In genomic region chr15:89646416-89647141, GRCh38 we compare ENCODE assay signal across 13 cellular contexts. TPM values are rescaled to one million over a fixed set of nuclear protein-coding genes. Genes with fewer than 3 reads are reported as not detected.
"Had no signal": no experiment of that assay in that cellular context is flagged by ENCODE, and none has a peak within 500 bp of the region (broad histone marks: within the 10 kb centered on the region; RNA-seq: fewer than 3 reads in every experiment).

No MANE protein-coding gene starts in this region.

- H3K4me3 ChIP-seq: breast epithelium, ovary, SJCRH30 had no signal

- H3K27me3 Mint-ChIP-seq: activated CD4-positive, alpha-beta T cell treated with anti-CD3 and anti-CD28 coated beads, Interleukin-2, amount 10 ng/mL, durations not matched to agents 24 days and 14 days; activated naive CD8-positive, alpha-beta T cell; type B pancreatic cell had no signal

- H3K4me1 Mint-ChIP-seq: activated CD4-positive, alpha-beta T cell treated with anti-CD3 and anti-CD28 coated beads, Interleukin-2, amount 10 ng/mL, durations not matched to agents 24 days and 14 days; nephron had no signal

- H3K27ac Mint-ChIP-seq: activated CD4-positive, alpha-beta T cell treated with anti-CD3 and anti-CD28 coated beads, Interleukin-2, amount 10 ng/mL, durations not matched to agents 24 days and 14 days; activated naive CD8-positive, alpha-beta T cell; activated T-helper 2 cell treated with anti-CD3 and anti-CD28 coated beads, Interferon-gamma antibody, Interleukin-2, Interleukin-4, amounts not matched to agents 10 μg/mL and 5 μg/mL and 100 μg/mL, durations not matched to agents 14 hours and 24 hours and 36 hours; memory B cell; nephron; type B pancreatic cell; WTC11 had no signal

- H3K27me3 ChIP-seq: breast epithelium, ovary, SJCRH30 had no signal

- H3K27ac ChIP-seq: breast epithelium, ovary, SJCRH30 had no signal

- H3K4me3 Mint-ChIP-seq: activated CD4-positive, alpha-beta T cell treated with anti-CD3 and anti-CD28 coated beads, Interleukin-2, amount 10 ng/mL, durations not matched to agents 24 days and 14 days; activated naive CD8-positive, alpha-beta T cell; memory B cell; nephron; type B pancreatic cell had no signal

- H3K4me1 ChIP-seq: breast epithelium, SJCRH30 had no signal

- FAIRE-seq: endometrium had no signal

- H3K36me3 ChIP-seq: breast epithelium, ovary had no signal

- DNase-seq: SJCRH30 had no signal

- H3K36me3 Mint-ChIP-seq: activated naive CD8-positive, alpha-beta T cell; memory B cell had no signal

- H3K9me3 Mint-ChIP-seq: activated CD4-positive, alpha-beta T cell treated with anti-CD3 and anti-CD28 coated beads, Interleukin-2, amount 10 ng/mL, durations not matched to agents 24 days and 14 days; activated T-helper 2 cell treated with anti-CD3 and anti-CD28 coated beads, Interferon-gamma antibody, Interleukin-2, Interleukin-4, amounts not matched to agents 10 μg/mL and 5 μg/mL and 100 μg/mL, durations not matched to agents 14 hours and 24 hours and 36 hours; memory B cell; nephron; type B pancreatic cell; WTC11 had no signal

- H3K9me3 ChIP-seq: breast epithelium, ovary, SJCRH30 had no signal

RNA-seq across cellular contexts. Expression of gene PLIN1, which starts 32.6 kb away (rescaled TPM):
- total RNA-seq: activated T-helper 2 cell treated with anti-CD3 and anti-CD28 coated beads, Interferon-gamma antibody, Interleukin-2, Interleukin-4, amounts not matched to agents 10 μg/mL and 5 μg/mL and 100 μg/mL, durations not matched to agents 14 hours and 24 hours and 36 hours; SJCRH30 had no signal

RNA-seq across cellular contexts. Expression of gene WDR93, which starts 44.0 kb away (rescaled TPM):
- total RNA-seq: activated CD4-positive, alpha-beta T cell treated with anti-CD3 and anti-CD28 coated beads, Interleukin-2, amount 10 ng/mL, durations not matched to agents 24 days and 14 days; activated T-helper 2 cell treated with anti-CD3 and anti-CD28 coated beads, Interferon-gamma antibody, Interleukin-2, Interleukin-4, amounts not matched to agents 10 μg/mL and 5 μg/mL and 100 μg/mL, durations not matched to agents 14 hours and 24 hours and 36 hours; aorta; esophagus mucosa; SJCRH30; WTC11 had no signal
